Comparison of ENCODE assay signal across 34 cellular contexts in the genomic region with DNA sequence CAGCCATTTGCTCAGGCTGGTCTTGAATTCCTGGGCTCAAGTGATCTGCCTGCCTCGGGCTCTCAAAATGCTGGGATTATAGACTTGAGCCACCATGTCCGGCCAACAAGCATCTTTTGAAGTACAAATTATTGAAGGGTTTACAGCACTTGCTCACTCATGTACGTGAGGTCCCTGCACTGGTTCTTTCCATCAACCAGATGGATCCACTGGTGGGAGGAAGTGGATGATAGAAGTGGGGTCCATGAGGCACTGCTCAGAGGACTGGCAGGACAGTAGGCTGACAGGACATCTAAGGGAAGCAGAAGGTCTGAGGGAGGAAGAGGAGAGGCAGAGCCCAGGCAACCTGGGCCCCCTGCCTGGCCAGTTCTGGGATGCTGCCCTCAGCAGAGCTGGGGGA.
"Had no signal": no experiment of that assay in that cellular context is flagged by ENCODE, and none has a peak within 500 bp of the region (broad histone marks: within the 10 kb centered on the region; RNA-seq: fewer than 3 reads in every experiment).

No MANE protein-coding gene starts in this region.

- H3K9me3 ChIP-seq: Peyer's patch had no signal

- ATAC-seq: activated naive CD8-positive, alpha-beta T cell treated with anti-CD3 and anti-CD28 coated beads, Interleukin-2, amount 50 U/mL, for 24 hours; activated T-cell treated with anti-CD3 and anti-CD28 coated beads, Interleukin-2, amount 50 U/mL, for 4 hours; PC-3; SK-N-SH treated with all-trans-retinoic acid at 6 μM for 48 hours; T-cell; T-helper 17 cell had no signal

- DNase-seq: activated B cell treated with CpG ODN at 0.5 μM for 24 hours; activated CD4-positive, alpha-beta memory T cell treated with anti-CD3 and anti-CD28 coated beads for 36 hours; activated CD4-positive, alpha-beta T cell treated with anti-CD3 and anti-CD28 coated beads for 4 hours; activated CD4-positive, alpha-beta T cell treated with anti-CD3 and anti-CD28 coated beads, Interleukin-2, amount 50 U/mL, for 1 hour; activated CD4-positive, CD25-positive, alpha-beta regulatory T cell treated with anti-CD3 and anti-CD28 coated beads, Interleukin-2, amount 50 U/mL, for 72 hours; activated gamma-delta T cell treated with Interleukin-2 at 50 U/mL for 16 hours; activated naive CD4-positive, alpha-beta T cell treated with anti-CD3 and anti-CD28 coated beads, Interleukin-2, amount 10 ng/mL, durations not matched to agents 7 days and 5 days; activated naive CD8-positive, alpha-beta T cell treated with anti-CD3 and anti-CD28 coated beads, Interleukin-2, amount 50 U/mL, for 24 hours; activated T-cell treated with anti-CD3 and anti-CD28 coated beads for 4 hours; activated T-cell treated with anti-CD3 and anti-CD28 coated beads, Interleukin-2, amount 50 U/mL, for 4 hours; anterior cingulate cortex; MM.1S; MV-4-11; NCI-H1092; NCI-H1436 treated with DMSO at 0.1 percent for 48 hours; NCI-H1694 treated with DMSO at 0.1 percent for 48 hours; NCI-H2029; NCI-H510A; NCI-H526; NCI-H748 treated with DMSO at 0.1 percent for 48 hours; NK-92 treated with Interleukin-12 subunit alpha and Interleukin-12 subunit beta, amount 100 ng/mL, for 24 hours; PC-3; Peyer's patch; RPMI8226; SHP77 treated with DMSO at 0.1 percent for 48 hours; T-cell; T-helper 17 cell; T-helper 9 cell had no signal

- H3K9ac ChIP-seq: KMS-11 had no signal

- H3K4me2 ChIP-seq: KMS-11 had no signal

- H3K27ac ChIP-seq: KMS-11, Peyer's patch, VCaP had no signal

- H3K36me3 ChIP-seq: Peyer's patch had no signal

- H3K27ac Mint-ChIP-seq: activated B cell treated with CpG ODN at 0.5 μM for 24 hours; activated CD4-positive, alpha-beta memory T cell treated with anti-CD3 and anti-CD28 coated beads for 36 hours; activated naive CD4-positive, alpha-beta T cell treated with anti-CD3 and anti-CD28 coated beads, Interleukin-2, amount 10 ng/mL, durations not matched to agents 7 days and 5 days; activated naive CD8-positive, alpha-beta T cell; activated naive CD8-positive, alpha-beta T cell treated with anti-CD3 and anti-CD28 coated beads, Interleukin-2, amount 50 U/mL, for 24 hours; activated T-helper 1 cell treated with anti-CD3 and anti-CD28 coated beads, Interleukin-12 subunit alpha, Interleukin-12 subunit beta, Interleukin-2, Interleukin-4 antibody, amounts not matched to agents 30 ng/mL and 10 ng/mL and 1 ng/mL, durations not matched to agents 14 hours and 24 hours and 36 hours; brain; T-cell; T-helper 17 cell had no signal

- H3K4me1 Mint-ChIP-seq: activated naive CD4-positive, alpha-beta T cell treated with anti-CD3 and anti-CD28 coated beads, Interleukin-2, amount 10 ng/mL, durations not matched to agents 7 days and 5 days; activated naive CD8-positive, alpha-beta T cell treated with anti-CD3 and anti-CD28 coated beads, Interleukin-2, amount 50 U/mL, for 24 hours; brain; T-cell; T-helper 17 cell had no signal

- H3K27me3 ChIP-seq: Peyer's patch had no signal

- H3K36me3 Mint-ChIP-seq: activated naive CD4-positive, alpha-beta T cell treated with anti-CD3 and anti-CD28 coated beads, Interleukin-2, amount 10 ng/mL, durations not matched to agents 7 days and 5 days; brain; T-cell had no signal

- H3K4me3 ChIP-seq: Peyer's patch had no signal

- H3K4me3 Mint-ChIP-seq: activated B cell treated with CpG ODN at 0.5 μM for 24 hours; activated CD4-positive, alpha-beta memory T cell treated with anti-CD3 and anti-CD28 coated beads for 36 hours; activated naive CD4-positive, alpha-beta T cell treated with anti-CD3 and anti-CD28 coated beads, Interleukin-2, amount 10 ng/mL, durations not matched to agents 7 days and 5 days; activated naive CD8-positive, alpha-beta T cell; activated naive CD8-positive, alpha-beta T cell treated with anti-CD3 and anti-CD28 coated beads, Interleukin-2, amount 50 U/mL, for 24 hours; activated T-cell treated with anti-CD3 and anti-CD28 coated beads, Interleukin-2, amount 50 U/mL, for 4 hours; activated T-helper 1 cell treated with anti-CD3 and anti-CD28 coated beads, Interleukin-12 subunit alpha, Interleukin-12 subunit beta, Interleukin-2, Interleukin-4 antibody, amounts not matched to agents 30 ng/mL and 10 ng/mL and 1 ng/mL, durations not matched to agents 14 hours and 24 hours and 36 hours; brain; T-cell; T-helper 17 cell had no signal

- H3K9me3 Mint-ChIP-seq: activated naive CD4-positive, alpha-beta T cell treated with anti-CD3 and anti-CD28 coated beads, Interleukin-2, amount 10 ng/mL, durations not matched to agents 7 days and 5 days; activated T-helper 1 cell treated with anti-CD3 and anti-CD28 coated beads, Interleukin-12 subunit alpha, Interleukin-12 subunit beta, Interleukin-2, Interleukin-4 antibody, amounts not matched to agents 30 ng/mL and 10 ng/mL and 1 ng/mL, durations not matched to agents 14 hours and 24 hours and 36 hours had no signal

- H3K4me1 ChIP-seq: Peyer's patch had no signal
